In the genomic region with DNA sequence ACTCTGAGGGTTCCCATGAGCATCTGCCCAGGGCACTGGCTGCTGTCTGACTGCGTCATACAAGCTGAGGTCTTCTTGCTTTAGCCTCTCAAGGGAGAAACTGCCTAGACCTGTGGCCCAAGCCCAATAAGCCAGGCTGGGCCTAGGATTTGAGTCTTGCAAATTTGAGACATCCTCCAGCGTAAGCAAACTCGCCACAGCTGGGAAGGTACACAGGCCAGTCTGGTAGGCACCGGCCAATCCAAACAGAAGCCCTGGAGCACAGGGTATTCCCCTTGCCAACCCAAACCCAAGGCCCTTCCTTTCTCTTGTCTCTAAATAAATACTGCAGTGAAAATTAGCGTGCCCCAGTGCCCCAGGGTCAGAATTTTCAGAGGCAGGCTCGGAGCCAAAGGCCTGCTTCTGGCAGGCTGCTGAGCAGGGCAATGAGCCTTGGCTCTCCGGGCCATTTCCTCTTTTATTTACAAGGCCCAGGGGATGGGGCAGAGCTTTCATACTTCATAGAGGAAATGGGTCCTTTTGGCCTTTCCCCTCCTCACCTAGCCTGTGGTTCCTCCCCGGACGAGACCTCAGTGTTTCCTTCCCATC, we compare ENCODE assay signal across 8 cellular contexts. TPM values are rescaled to one million over a fixed set of nuclear protein-coding genes. Genes with fewer than 3 reads are reported as not detected.
DNase-seq lines count a peak whose midpoint lies in the region; ATAC-seq and TF ChIP-seq lines count a peak whose summit lies in the region.

No MANE protein-coding gene starts in this region.

- H3K4me1 ChIP-seq in Caco-2, result no peaks in the 10 kb centered on the region

- POLR2A ChIA-PET in T-cell (lab: Charles Lee), result interaction anchor here in 1 of 2 donors (0.7 kb wide), 1 partner anchor 42 kb away, joined by 4 read pairs; no protein-coding TSS in a partner anchor
- POLR2A ChIA-PET in Caco-2 (lab: Charles Lee), result no interaction called here

- H3K9me3 Mint-ChIP-seq in T-cell, result no peaks in the 10 kb centered on the region
- H3K9me3 Mint-ChIP-seq in Caco-2 (ENCODE audit: unreplicated experiment), result no peaks in the 10 kb centered on the region

- intact Hi-C loops in Right ventricle myocardium superior (cut with DNase I), result loop anchor here (10.0 kb wide), 1 partner anchor 348 kb away; no protein-coding TSS in a partner anchor
- intact Hi-C loops in Caco-2 (cut with micrococcal nuclease; ENCODE audit: unreplicated experiment), result loop anchor here (10.0 kb wide), 1 partner anchor 188 kb away; a partner anchor contains a TSS

- peaks cover 16 to 27% (median 21%) of the 10 kb centered on the region in 3 donors for H3K4me1 Mint-ChIP-seq in T-cell
- H3K4me1 Mint-ChIP-seq in Caco-2 (ENCODE audit: low read depth, unreplicated experiment), result no peaks in the 10 kb centered on the region

- BruUV-seq in Caco-2 (replicated peaks; lab: Mats Ljungman, UMichigan), result no TSS peak

- peaks cover 1% of the 10 kb centered on the region for H3K36me3 ChIP-seq in Caco-2 (ENCODE audit: control insufficient read depth, insufficient read depth, low read length)

- H3K27me3 Mint-ChIP-seq in T-cell (no peaks in the 10 kb centered on the region), Caco-2 (ENCODE audit: insufficient read depth, unreplicated experiment) (no peaks in the 10 kb centered on the region)

- H3K27ac Mint-ChIP-seq in T-cell (peak overlapping the region; percentile 65 to 68), Caco-2 (ENCODE audit: unreplicated experiment) (no peak overlapping the region)

- no peak for TF ChIP-seq CTCF in Caco-2 (IDR thresholded peaks at IDR 0.05; ENCODE audit: insufficient read depth in 1 of 2, low read depth in 1 of 2, low read length in 1 of 2, severe bottlenecking in 1 of 2, unreplicated experiment in 1 of 2)

- H3K4me3 Mint-ChIP-seq in T-cell, result no peak overlapping the region
- H3K4me3 Mint-ChIP-seq in Caco-2 (ENCODE audit: unreplicated experiment), result no peak overlapping the region

- no peak overlapping the region for H3K4me3 ChIP-seq in skin epidermis
- no peak overlapping the region for H3K4me3 ChIP-seq in Caco-2 (ENCODE audit: low read depth, low read length)

- DNase-seq in Daoy (ENCODE audit: low read depth) (peak; percentile 44), T-cell (no peak), Right ventricle myocardium superior (peak; percentile 76), Caco-2 (no peak)
- no peak for DNase-seq in activated effector memory CD4-positive, alpha-beta T cell treated with anti-CD3 and anti-CD28 coated beads, Interleukin-2, amount 50 U/mL, for 16 hours

- CTCF ChIA-PET in T-cell (lab: Charles Lee), result interaction anchor here (0.7 kb wide), 2 partner anchors 236 to 268 kb away, joined by 7 to 8 read pairs; no protein-coding TSS in a partner anchor
- CTCF ChIA-PET in Caco-2 (lab: Charles Lee), result no interaction called here

- H3K27ac ChIP-seq in skin epidermis, result peak overlapping the region in 12 of 21 experiments; percentile 3 to 73 (median 55)

- H3K9me3 ChIP-seq in Caco-2, result no peaks in the 10 kb centered on the region

- no peaks in the 10 kb centered on the region for H3K27me3 ChIP-seq in Caco-2 (replicated peaks; ENCODE audit: control insufficient read depth, insufficient read depth, low read length)

- ATAC-seq in HG02798 (IDR thresholded peaks at IDR 0.05; ENCODE audit: poor library complexity, unreplicated experiment), result peak; percentile 51
- ATAC-seq in T-cell (replicated peaks in 1 of 4), result no peak
- peak; percentile 82 for ATAC-seq in Right ventricle myocardium superior (ENCODE audit: poor library complexity)
- no peak for ATAC-seq in GM21360 (IDR thresholded peaks at IDR 0.05; ENCODE audit: unreplicated experiment)

- peaks cover 53% of the 10 kb centered on the region for H3K36me3 Mint-ChIP-seq in T-cell
- H3K36me3 Mint-ChIP-seq in Caco-2 (ENCODE audit: insufficient read depth, unreplicated experiment), result peaks cover 84% of the 10 kb centered on the region

RNA-seq across cellular contexts. Expression of a gene that starts 33.3 kb away (rescaled TPM):
- 29.0 and 31.0 TPM in 2 replicates for total RNA-seq in Daoy (2014; rRNA removed; shearing (Covaris generic))
- total RNA-seq in T-cell, result 10 to 100 TPM; 22.0 to 28.7 (median 25.7) TPM
- total RNA-seq in Right ventricle myocardium superior, result 13.4 TPM
- total RNA-seq in Caco-2 (2022), result 73.8 and 79.5 TPM in 2 replicates

RNA-seq across cellular contexts. Expression of a gene that starts 33.7 kb away (rescaled TPM):
- 65.7 and 67.6 TPM in 2 replicates for total RNA-seq in Daoy (2014; rRNA removed; shearing (Covaris generic))
- total RNA-seq in T-cell, result 100 to 1,000 TPM; 145 to 153 (median 151) TPM
- 134 TPM for total RNA-seq in Right ventricle myocardium superior
- total RNA-seq in Caco-2 (2022), result 278 and 282 TPM in 2 replicates

Comparison
In these comparisons a context has a peak if more than half of its experiments do, and no peak if none do; other contexts are left out.
1. DNase-seq: peak in Daoy (single experiment) and Right ventricle myocardium superior (single experiment); none in T-cell (0 of 34), Caco-2 (0 of 2) and activated effector memory CD4-positive, alpha-beta T cell treated with anti-CD3 and anti-CD28 coated beads, Interleukin-2, amount 50 U/mL, for 16 hours (single experiment).
2. ATAC-seq: peak in HG02798 (single experiment) and Right ventricle myocardium superior (single experiment); none in T-cell (0 of 4) and GM21360 (single experiment).